ENCODE assay signal across 20 cellular contexts in genomic region chr13:106291006-106291405, GRCh38.
DNase-seq lines count a peak whose midpoint lies in the region; ATAC-seq, FAIRE-seq and TF ChIP-seq lines count a peak whose summit lies in the region.
"Had no signal": no experiment of that assay in that cellular context is flagged by ENCODE, and none has a peak within 500 bp of the region (broad histone marks: within the 10 kb centered on the region; RNA-seq: fewer than 3 reads in every experiment).

No MANE protein-coding gene starts in this region.

- 81% methylated on average over 1 of the region's 1 CpG for WGBS in SK-N-SH (ENCODE audit: low lambda C conversion rate)

- no peak overlapping the region for H3K4me3 ChIP-seq in SK-N-SH (ENCODE audit: low read depth in 2 of 2, low read length in 1 of 2)
- H3K4me3 ChIP-seq: ascending aorta, skin epidermis, uterus had no signal

- no peak for TF ChIP-seq POLR2A in H54 (IDR thresholded peaks at IDR 0.05; ENCODE audit: low read depth, low read length)

- POLR2A ChIA-PET in SK-N-SH (lab: Yijun Ruan, JAX) = no interaction called here

- H2AFZ ChIP-seq in SK-N-SH (ENCODE audit: low read depth) = peak overlapping the region; percentile 41; the same call in 1 of the 2 replicates

- no peak overlapping the region for H3K4me2 ChIP-seq in SK-N-SH
- H3K4me2 ChIP-seq: KMS-11 had no signal

- no peak for ATAC-seq in HG03521 (IDR thresholded peaks at IDR 0.05; ENCODE audit: unreplicated experiment)
- ATAC-seq: HCT116; stimulated activated naive B cell treated with anti-CD40 and anti-IgM and Interleukin-4, amounts not matched to agents 10 μg/mL and 1 μg/mL and 100 μg/mL, for 72 hours had no signal

- FAIRE-seq in H54 (lab: Jason Lieb, UNC) (peak; percentile 97), urothelium cell line (lab: Jason Lieb, UNC) (no peak)
- FAIRE-seq: GM12892, kidney had no signal

- H3F3A ChIP-seq in SK-N-SH (replicated peaks; ENCODE audit: insufficient read depth) = no peaks in the 10 kb centered on the region

- TF ChIP-seq EP300 in SK-N-SH (IDR thresholded peaks at IDR 0.05; ENCODE audit: borderline replicate concordance in 1 of 2, low read depth in 1 of 2, low read length in 1 of 2) = no peak

- CTCF ChIA-PET in SK-N-SH (lab: Yijun Ruan, JAX) = no interaction called here

- no peaks in the 10 kb centered on the region for H3K36me3 ChIP-seq in SK-N-SH (replicated peaks in 1 of 2; ENCODE audit: control insufficient read depth in 1 of 2, insufficient read depth in 2 of 2, low read length in 1 of 2)
- H3K36me3 ChIP-seq: ascending aorta, uterus had no signal

- no peak overlapping the region for H3K27ac ChIP-seq in SK-N-SH (ENCODE audit: low read depth in 2 of 2, low read length in 1 of 2)
- H3K27ac ChIP-seq: ascending aorta, KMS-11, skin epidermis, uterus had no signal

- no peak for TF ChIP-seq CTCF in SK-N-SH (IDR thresholded peaks at IDR 0.05)

- DNase-seq in H54 (ENCODE audit: insufficient read length, low spot score) = no peak
- no peak for DNase-seq in SK-N-SH
- peak; percentile 6 for DNase-seq in fibroblast of peridontal ligament (ENCODE audit: extremely low read depth)
- DNase-seq in urothelium cell line (ENCODE audit: low spot score) = peak; percentile 4
- no peak for DNase-seq in central memory CD4-positive, alpha-beta T cell
- DNase-seq in NCI-H748 (lab: John Stamatoyannopoulos, UW; ENCODE audit: unreplicated experiment) = no peak
- DNase-seq: activated gamma-delta T cell; CD4-positive, CD25-positive, alpha-beta regulatory T cell; glutamatergic neuron; kidney; NCI-H1694 treated with DMSO at 0.1 percent for 48 hours; NCI-H510A; stimulated activated naive B cell treated with anti-CD40 and anti-IgM and Interleukin-4, amounts not matched to agents 10 μg/mL and 1 μg/mL and 100 μg/mL, for 72 hours; uterus had no signal

- no peak for TF ChIP-seq RAD21 in SK-N-SH (IDR thresholded peaks at IDR 0.05; ENCODE audit: low read length)

- no peaks in the 10 kb centered on the region for H3K27me3 ChIP-seq in SK-N-SH (ENCODE audit: insufficient read depth)
- H3K27me3 ChIP-seq: ascending aorta, uterus had no signal

- H3K9me3 ChIP-seq in SK-N-SH = no peaks in the 10 kb centered on the region
- H3K9me3 ChIP-seq: ascending aorta, uterus had no signal

- peaks cover 0 to 6% of the 10 kb centered on the region in 2 experiments; a peak in 1 of 4 replicates for H3K4me1 ChIP-seq in SK-N-SH (ENCODE audit: control insufficient read depth in 1 of 2, insufficient read depth in 2 of 2, low read depth in 1 of 2, low read length in 1 of 2)
- H3K4me1 ChIP-seq: ascending aorta, uterus had no signal

- no peaks in the 10 kb centered on the region for H3K9me2 ChIP-seq in SK-N-SH

- no peaks in the 10 kb centered on the region for H3K79me2 ChIP-seq in SK-N-SH (ENCODE audit: insufficient read depth)

- H4K20me1 ChIP-seq in SK-N-SH (ENCODE audit: insufficient read depth) = no peaks in the 10 kb centered on the region

- no peak overlapping the region for H3K9ac ChIP-seq in SK-N-SH
- H3K9ac ChIP-seq: KMS-11 had no signal

TF ChIP-seq in SK-N-SH, 30 proteins besides CTCF, POLR2A, EP300 and RAD21:
- TF ChIP-seq FOXJ3 (CRISPR knock-in tag; IDR thresholded peaks at IDR 0.05) = no peak
- TF ChIP-seq JUND (IDR thresholded peaks at IDR 0.05) = no peak
- no peak for TF ChIP-seq FOSL2 (IDR thresholded peaks at IDR 0.05; ENCODE audit: borderline replicate concordance, low read depth)
- TF ChIP-seq GATA2 (CRISPR knock-in tag; IDR thresholded peaks at IDR 0.05) = no peak
- TF ChIP-seq GABPA (IDR thresholded peaks at IDR 0.05; ENCODE audit: low read depth) = no peak
- TF ChIP-seq REST (IDR thresholded peaks at IDR 0.05; ENCODE audit: low read depth, low read length) = no peak
- no peak for TF ChIP-seq NFIC (IDR thresholded peaks at IDR 0.05; ENCODE audit: borderline replicate concordance)
TF ChIP-seq in SK-N-SH: peak in this region for 0.

Comparison
In these comparisons a context has a peak if more than half of its experiments do, and no peak if none do; other contexts are left out.
1. DNase-seq: peak in fibroblast of peridontal ligament (single experiment) and urothelium cell line (single experiment); none in H54 (single experiment), SK-N-SH (single experiment), central memory CD4-positive, alpha-beta T cell (single experiment) and NCI-H748 (single experiment).